19 cellular contexts compared by ENCODE assay signal in genomic region chr2:88959480-88960204, GRCh38.
DNase-seq lines count a peak whose midpoint lies in the region; ATAC-seq, FAIRE-seq and TF ChIP-seq lines count a peak whose summit lies in the region.
"Had no signal": no experiment of that assay in that cellular context is flagged by ENCODE, and none has a peak within 500 bp of the region (broad histone marks: within the 10 kb centered on the region; RNA-seq: fewer than 3 reads in every experiment).

No MANE protein-coding gene starts in this region.

- no peaks in the 10 kb centered on the region for H3K79me2 ChIP-seq in HepG2 (ENCODE audit: insufficient read depth, low read length)
- H3K79me2 ChIP-seq: parathyroid adenoma had no signal

- H2AFZ ChIP-seq in HepG2 (ENCODE audit: low read length) = no peak overlapping the region
- H2AFZ ChIP-seq: parathyroid adenoma had no signal

- no peak for ATAC-seq in right lobe of liver
- ATAC-seq in HepG2 = no peak
- no peak for ATAC-seq in HG03139 (IDR thresholded peaks at IDR 0.05; ENCODE audit: unreplicated experiment)

- TF ChIP-seq POLR2A in right lobe of liver (IDR thresholded peaks at IDR 0.05) (no peak), HepG2 (IDR thresholded peaks at IDR 0.05; ENCODE audit: insufficient read depth in 1 of 2, low read depth in 2 of 2, low read length in 2 of 2) (no peak), prostate gland (IDR thresholded peaks at IDR 0.05) (no peak)

- H3K4me3 ChIP-seq in right lobe of liver = no peak overlapping the region
- H3K4me3 ChIP-seq in HepG2 (replicated peaks in 1 of 3; ENCODE audit: insufficient read depth in 1 of 3, low read depth in 2 of 3, low read length in 3 of 3) = no peak overlapping the region
- no peak overlapping the region for H3K4me3 ChIP-seq in fibroblast of mammary gland (ENCODE audit: control insufficient read depth, low read depth, low read length)
- no peak overlapping the region for H3K4me3 ChIP-seq in prostate gland
- H3K4me3 ChIP-seq: Peyer's patch, testis had no signal

- in situ Hi-C loops in HepG2 (cut with HindIII; ENCODE audit: extremely low pct_ligation_motif_present, low pct_unique_long_range_greater_than_20kb) = no loop called here

- H3K9me3 ChIP-seq in right lobe of liver (no peaks in the 10 kb centered on the region), HepG2 (ENCODE audit: low read length) (no peaks in the 10 kb centered on the region), prostate gland (no peaks in the 10 kb centered on the region)
- H3K9me3 ChIP-seq: Peyer's patch, testis had no signal

- H3K36me3 ChIP-seq in right lobe of liver (no peaks in the 10 kb centered on the region), HepG2 (replicated peaks in 1 of 2; ENCODE audit: control insufficient read depth in 1 of 2, insufficient read depth in 2 of 2, low read length in 2 of 2) (no peaks in the 10 kb centered on the region), prostate gland (no peaks in the 10 kb centered on the region)
- H3K36me3 ChIP-seq: Peyer's patch had no signal

- H3K27me3 ChIP-seq in right lobe of liver (no peaks in the 10 kb centered on the region), HepG2 (ENCODE audit: control insufficient read depth in 1 of 2, insufficient read depth in 2 of 2, low read length in 2 of 2) (peaks cover 1 to 3% of the 10 kb centered on the region in 2 experiments; a peak in 1 of 5 replicates), prostate gland (replicated peaks; ENCODE audit: insufficient read depth) (no peaks in the 10 kb centered on the region)
- H3K27me3 ChIP-seq: Peyer's patch, testis had no signal

- DNase-seq in right lobe of liver (no peak), HepG2 (ENCODE audit: low spot score) (no peak), RKO (ENCODE audit: low spot score) (peak; percentile 15), fibroblast of mammary gland (ENCODE audit: low read depth) (peak; percentile 59), DMS79 (lab: John Stamatoyannopoulos, UW) (no peak), COR-L47 (lab: John Stamatoyannopoulos, UW) (no peak), prostate gland (ENCODE audit: low spot score) (no peak)
- DNase-seq: activated CD4-positive, alpha-beta T cell treated with anti-CD3 and anti-CD28 coated beads for 48 hours; activated T-cell treated with anti-CD3 and anti-CD28 coated beads, Interleukin-2, amount 50 U/mL, for 48 hours; AML-193; kidney; NCI-H1436 treated with DMSO at 0.1 percent for 48 hours; Peyer's patch; stimulated activated CD4-positive, alpha-beta T cell treated with anti-CD3 and anti-CD28 coated beads, Interleukin-15, amount 100 ng/mL, for 24 hours; T-helper 2 cell; testis had no signal

- H3K4me1 ChIP-seq in right lobe of liver (no peaks in the 10 kb centered on the region), HepG2 (ENCODE audit: insufficient read depth, low read length) (no peaks in the 10 kb centered on the region), prostate gland (replicated peaks) (no peaks in the 10 kb centered on the region)
- H3K4me1 ChIP-seq: parathyroid adenoma, Peyer's patch, testis had no signal

- POLR2A ChIA-PET in HepG2 (lab: Yijun Ruan, JAX) = no interaction called here

- H4K20me1 ChIP-seq in HepG2 (ENCODE audit: insufficient read depth, low read length) = no peaks in the 10 kb centered on the region

- no TSS peak for BruUV-seq in HepG2 (replicated peaks; lab: Mats Ljungman, UMichigan)

- TF ChIP-seq CTCF in right lobe of liver (IDR thresholded peaks at IDR 0.05) (peak in 3 of 4 donors; percentile 17 to 22 (median 19)), HepG2 (CRISPR knock-in tag; IDR thresholded peaks at IDR 0.05) (no peak), fibroblast of mammary gland (conservative IDR thresholded peaks at IDR 0.05; ENCODE audit: control insufficient read depth, insufficient read depth, low read depth, low read length) (peak; percentile 34), prostate gland (IDR thresholded peaks at IDR 0.05) (no peak)

- no peak for TF ChIP-seq EP300 in HepG2 (IDR thresholded peaks at IDR 0.05; ENCODE audit: low read depth in 2 of 2, low read length in 2 of 2)
- TF ChIP-seq EP300 in HepG2 (CRISPR knock-in tag; IDR thresholded peaks at IDR 0.05; ENCODE audit: borderline replicate concordance) = no peak

- WGBS in right lobe of liver (ENCODE audit: insufficient coverage, low coverage, low lambda C conversion rate, missing lambda C conversion rate) = 30% methylated on average over 2 of the region's 2 CpGs
- WGBS in HepG2 (ENCODE audit: low lambda C conversion rate) = under 1% methylated on average over 2 of the region's 2 CpGs
- WGBS in prostate gland = 69% methylated on average over 2 of the region's 2 CpGs

- FAIRE-seq in HepG2 (lab: Jason Lieb, UNC) = no peak
- FAIRE-seq: GM12891, kidney had no signal

- no peak overlapping the region for H3K27ac ChIP-seq in right lobe of liver
- H3K27ac ChIP-seq in HepG2 (ENCODE audit: extremely low read length, insufficient read depth, low read length) = no peak overlapping the region
- H3K27ac ChIP-seq in prostate gland = no peak overlapping the region
- H3K27ac ChIP-seq: parathyroid adenoma, Peyer's patch, testis had no signal

- no peak overlapping the region for H3K4me2 ChIP-seq in HepG2 (ENCODE audit: low read depth, low read length)

- TF ChIP-seq RAD21 in HepG2 (CRISPR knock-in tag; IDR thresholded peaks at IDR 0.05) = no peak

- CTCF ChIA-PET in HepG2 (lab: Yijun Ruan, JAX; ENCODE audit: low intra/inter-chr PET ratio, low total read pairs) = no interaction called here

- H3K9ac ChIP-seq in HepG2 (ENCODE audit: insufficient read depth, low read depth, low read length) = no peak overlapping the region
- H3K9ac ChIP-seq: parathyroid adenoma had no signal

- intact Hi-C loops in right lobe of liver (cut with DNase I) (no loop called here), HepG2 (cut with micrococcal nuclease; ENCODE audit: unreplicated experiment) (no loop called here), prostate gland (cut with DNase I) (no loop called here)

TF ChIP-seq in HepG2, 621 proteins besides CTCF, POLR2A, EP300 and RAD21 (continues in another document):
- TF ChIP-seq SNRNP70 (IDR thresholded peaks at IDR 0.05; ENCODE audit: low read depth, low read length) (no peak), IKZF4 (CRISPR knock-in tag; IDR thresholded peaks at IDR 0.05; ENCODE audit: borderline replicate concordance, low read depth, not compliant biosample characterization) (no peak), AGO1 (IDR thresholded peaks at IDR 0.05; ENCODE audit: low read depth, low read length, poor library complexity, severe bottlenecking) (no peak), CHD4 (IDR thresholded peaks at IDR 0.05; ENCODE audit: borderline replicate concordance, low read length) (no peak), POLR2G (IDR thresholded peaks at IDR 0.05; ENCODE audit: low read depth, low read length) (no peak), ZMAT3 (CRISPR knock-in tag; conservative IDR thresholded peaks at IDR 0.05) (no peak), REL (CRISPR knock-in tag; conservative IDR thresholded peaks at IDR 0.05) (no peak), KIAA2018 (CRISPR knock-in tag; IDR thresholded peaks at IDR 0.05; ENCODE audit: borderline replicate concordance) (no peak), ZNF792 (CRISPR knock-in tag; IDR thresholded peaks at IDR 0.05) (no peak), ZNF274 (CRISPR knock-in tag; IDR thresholded peaks at IDR 0.05) (no peak)

Comparison
In these comparisons a context has a peak if more than half of its experiments do, and no peak if none do; other contexts are left out.
1. CTCF ChIP-seq: peak in right lobe of liver (3 of 4) and fibroblast of mammary gland (single experiment); none in HepG2 (single experiment) and prostate gland (0 of 4).
2. DNase-seq: peak in RKO (single experiment) and fibroblast of mammary gland (single experiment); none in right lobe of liver (0 of 3), HepG2 (single experiment), DMS79 (single experiment), COR-L47 (single experiment) and prostate gland (single experiment).